Comparison of ENCODE assay signal across 11 cellular contexts in the genomic region with DNA sequence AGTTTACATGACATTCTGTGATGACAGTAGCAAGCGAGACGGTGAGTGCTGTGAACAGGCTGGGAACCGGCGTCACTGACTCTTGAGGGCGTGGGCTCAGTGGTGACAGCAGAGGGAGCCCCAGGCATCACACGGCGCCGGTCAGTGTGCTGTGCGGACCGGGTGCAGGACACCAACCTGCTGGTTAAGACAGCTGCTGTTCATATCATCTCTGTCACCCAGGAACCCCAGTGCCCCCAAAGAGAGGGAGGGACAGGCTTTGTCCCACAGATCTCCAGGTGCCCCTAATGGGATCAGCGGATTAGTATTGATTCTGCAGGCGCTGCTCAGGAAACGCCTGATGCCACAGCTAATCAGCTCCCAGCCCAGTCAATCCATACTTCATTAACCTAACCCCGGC. TPM values are rescaled to one million over a fixed set of nuclear protein-coding genes. Genes with fewer than 3 reads are reported as not detected.
DNase-seq lines count a peak whose midpoint lies in the region; ATAC-seq, FAIRE-seq and TF ChIP-seq lines count a peak whose summit lies in the region.
"Had no signal": no experiment of that assay in that cellular context is flagged by ENCODE, and none has a peak within 500 bp of the region (broad histone marks: within the 10 kb centered on the region; RNA-seq: fewer than 3 reads in every experiment).

No MANE protein-coding gene starts in this region.

- no peaks in the 10 kb centered on the region for H3K9me3 ChIP-seq in heart left ventricle
- H3K9me3 ChIP-seq: breast epithelium had no signal

- TF ChIP-seq CTCF in GM12864 (IDR thresholded peaks at IDR 0.05; ENCODE audit: low read depth, low read length, missing control alignments) (peak; percentile 11), heart left ventricle (IDR thresholded peaks at IDR 0.05) (peak in 5 of 12 donors; percentile 9 to 33 (median 18))

- intact Hi-C loops in heart left ventricle (cut with DNase I), result no loop called here
- intact Hi-C loops in posterior cingulate gyrus (cut with DNase I), result loop anchor here (10.0 kb wide), 1 partner anchor 171 kb away; no protein-coding TSS in a partner anchor

- peak in 3 of 4 donors; percentile 40 to 60 (median 57) for ATAC-seq in heart left ventricle
- ATAC-seq in HG03159 (IDR thresholded peaks at IDR 0.05; ENCODE audit: unreplicated experiment), result no peak

- no peak overlapping the region for H3K4me3 ChIP-seq in GM12864 (ENCODE audit: low read depth, low read length)
- no peak overlapping the region for H3K4me3 ChIP-seq in heart left ventricle
- H3K4me3 ChIP-seq: breast epithelium had no signal

- H3K27me3 ChIP-seq in heart left ventricle, result peaks cover 0 to 34% (median 4%) of the 10 kb centered on the region in 9 donors

- WGBS in heart left ventricle, 4 donors, result 25 to 28% (median 27%) methylated on average over 14 of the region's 14 CpGs

- no peak for FAIRE-seq in GM12891 (lab: Jason Lieb, UNC)

- no peak overlapping the region for H3K27ac ChIP-seq in heart left ventricle
- H3K27ac ChIP-seq: breast epithelium had no signal

- DNase-seq in GM12864 (ENCODE audit: low read depth), result no peak
- DNase-seq in NCI-H82 treated with DMSO at 0.1 percent for 48 hours (lab: John Stamatoyannopoulos, UW; ENCODE audit: unreplicated experiment), result peak; percentile 66
- peak in 1 of 5 donors; percentile 61 for DNase-seq in heart left ventricle
- peak in 8 of 10 donors; percentile 61 to 96 (median 72) for DNase-seq in posterior cingulate gyrus
- no peak for DNase-seq in RKO (ENCODE audit: low spot score)
- DNase-seq in GM12891 (ENCODE audit: insufficient read length, low spot score), result no peak
- no peak for DNase-seq in stimulated activated CD4-positive, alpha-beta T cell treated with anti-CD3 and anti-CD28 coated beads, Interleukin-4, amount 100 ng/mL, for 24 hours
- DNase-seq: activated CD8-positive, alpha-beta memory T cell treated with anti-CD3 and anti-CD28 coated beads, Interleukin-2, amount 50 U/mL, for 48 hours; foreskin melanocyte had no signal

- no peaks in the 10 kb centered on the region for H3K36me3 ChIP-seq in heart left ventricle
- H3K36me3 ChIP-seq: breast epithelium had no signal

- TF ChIP-seq POLR2A in heart left ventricle (IDR thresholded peaks at IDR 0.05), result no peak
- TF ChIP-seq POLR2A in GM12891 (IDR thresholded peaks at IDR 0.05; ENCODE audit: low read depth, low read length), result no peak

- no peaks in the 10 kb centered on the region for H3K4me1 ChIP-seq in heart left ventricle
- H3K4me1 ChIP-seq: breast epithelium had no signal

TF ChIP-seq in GM12891, 5 proteins besides CTCF, POLR2A, EP300 and RAD21:
- TF ChIP-seq POU2F2 (IDR thresholded peaks at IDR 0.05; ENCODE audit: low read depth, low read length), result no peak
- TF ChIP-seq PAX5 (IDR thresholded peaks at IDR 0.05; ENCODE audit: insufficient read depth, low read length, severe bottlenecking), result no peak
- TF ChIP-seq POLR2AphosphoS5 (IDR thresholded peaks at IDR 0.05; ENCODE audit: low read depth, low read length), result no peak
- no peak for TF ChIP-seq TAF1 (IDR thresholded peaks at IDR 0.05; ENCODE audit: low read depth, low read length)
- no peak for TF ChIP-seq SPI1 (IDR thresholded peaks at IDR 0.05; ENCODE audit: low read depth, low read length)

RNA-seq across cellular contexts. Expression of a gene that starts 18.4 kb away (rescaled TPM):
- total RNA-seq in heart left ventricle, result under 1 TPM in 6 of 9 donors, not detected in 3; 0.05 to 0.64 (median 0.15) TPM
- polyA plus RNA-seq in heart left ventricle, result under 1 TPM in 1 of 2 donors, not detected in 1; 0.04 TPM
- not detected for polyA plus RNA-seq in GM12891 (2012; ENCODE audit: low read depth, missing spikeins)

Comparison
In these comparisons a context has a peak if more than half of its experiments do, and no peak if none do; other contexts are left out.
1. DNase-seq: peak in NCI-H82 treated with DMSO at 0.1 percent for 48 hours (single experiment) and posterior cingulate gyrus (8 of 10); none in GM12864 (single experiment), RKO (single experiment), GM12891 (single experiment) and stimulated activated CD4-positive, alpha-beta T cell treated with anti-CD3 and anti-CD28 coated beads, Interleukin-4, amount 100 ng/mL, for 24 hours (single experiment).